Comparison of ENCODE assay signal across 8 cellular contexts in the genomic region with DNA sequence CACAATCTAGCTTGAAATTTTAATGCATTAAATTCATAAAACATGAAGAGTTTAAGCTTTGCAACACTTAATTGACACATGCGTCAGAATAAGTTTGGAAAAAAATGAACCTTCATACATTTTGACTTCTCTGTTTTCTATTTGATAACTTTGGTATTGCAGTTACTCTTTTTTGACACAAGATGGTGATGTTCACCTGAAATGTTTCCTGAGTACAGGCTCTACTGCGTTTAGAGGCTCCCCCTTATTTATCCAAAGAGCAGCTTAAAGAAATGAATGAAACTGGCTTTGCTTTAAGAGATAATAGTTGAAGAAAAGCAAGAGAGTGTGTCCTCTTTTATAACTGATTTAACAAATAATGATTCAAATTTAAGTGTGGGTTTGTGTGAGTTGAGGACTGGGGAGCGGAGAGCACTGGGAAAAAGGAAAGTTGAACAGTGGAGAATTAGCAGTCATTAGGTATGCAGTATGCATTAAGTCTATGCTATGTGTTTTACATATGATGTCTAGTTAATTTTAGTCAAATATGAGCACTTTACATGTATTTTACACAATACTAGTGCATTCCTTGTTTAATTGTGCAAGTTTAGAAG.
DNase-seq lines count a peak whose midpoint lies in the region; ATAC-seq and TF ChIP-seq lines count a peak whose summit lies in the region.

No MANE protein-coding gene starts in this region.

- in situ Hi-C loops in IMR-90 (cut with MboI; ENCODE audit: low sequenced_read_pairs), result loop anchor here (10.0 kb wide), 1 partner anchor 1152 kb away; no protein-coding TSS in a partner anchor

- CTCF ChIA-PET in IMR-90 (lab: Yijun Ruan, JAX), result interaction anchor here (0.6 to 1.6 kb wide), 7 partner anchors 9 to 1220 kb away, joined by 3 to 8 read pairs (median 4); no protein-coding TSS in a partner anchor

- H4K20me1 ChIP-seq in IMR-90 (ENCODE audit: insufficient read depth, low read length), result no peaks in the 10 kb centered on the region

- H2AFZ ChIP-seq in IMR-90 (replicated peaks; ENCODE audit: low read length, poor library complexity), result no peak overlapping the region

- dilution Hi-C loops in IMR-90 (cut with HindIII; ENCODE audit: low sequenced_read_pairs, unreplicated experiment), result no loop called here

- H3K9me1 ChIP-seq in IMR-90 (ENCODE audit: insufficient read depth, low read length), result no peaks in the 10 kb centered on the region

- WGBS in IMR-90 (ENCODE audit: extremely low coverage in 2 of 2, insufficient read length in 1 of 2), 2 experiments, result no CpG with 5 or more reads among the region's 3 CpGs
- 53 to 56% methylated on average over 3 of the region's 3 CpGs for WGBS in heart right ventricle, 2 donors
- WGBS in spleen, 5 donors, result 50 to 62% (median 55%) methylated on average over 3 of the region's 3 CpGs

- DNase-seq in EL (peak; percentile 37), GM20000 (ENCODE audit: low spot score) (peak; percentile 60), IMR-90 (peak; percentile 69), heart right ventricle (no peak), spleen (no peak)
- DNase-seq in activated CD8-positive, alpha-beta memory T cell treated with anti-CD3 and anti-CD28 coated beads for 24 hours, result no peak

- H4K8ac ChIP-seq in IMR-90 (ENCODE audit: low read depth in 2 of 2, low read length in 2 of 2), result no peak overlapping the region

- H2BK15ac ChIP-seq in IMR-90 (ENCODE audit: low read depth, low read length), result no peak overlapping the region

- H2AK5ac ChIP-seq in IMR-90 (ENCODE audit: low read depth, low read length), result no peak overlapping the region

- no peaks in the 10 kb centered on the region for H3K79me1 ChIP-seq in IMR-90 (ENCODE audit: low read depth in 1 of 2, low read length in 2 of 2)

- H3K27me3 ChIP-seq in IMR-90 (ENCODE audit: control insufficient read depth, insufficient read depth, low read length) (no peaks in the 10 kb centered on the region), heart right ventricle (no peaks in the 10 kb centered on the region), spleen (replicated peaks in 1 of 7) (no peaks in the 10 kb centered on the region)

- H3K4me3 ChIP-seq in IMR-90 (ENCODE audit: insufficient read depth, low read depth, low read length) (no peak overlapping the region), heart right ventricle (no peak overlapping the region), spleen (no peak overlapping the region)

- POLR2A ChIA-PET in IMR-90 (lab: Charles Lee; ENCODE audit: unreplicated experiment), result no interaction called here

- intact Hi-C loops in IMR-90 (cut with micrococcal nuclease), result loop anchor here (1.0 to 2.0 kb wide), 4 partner anchors 296 to 1219 kb away; no protein-coding TSS in a partner anchor
- intact Hi-C loops in heart right ventricle (cut with DNase I), result loop anchor here (1.0 to 10.0 kb wide), 15 partner anchors 292 to 1222 kb away; partner anchors contain the start of gene SPRY1 (in 2 of the 10)
- intact Hi-C loops in spleen (cut with DNase I; ENCODE audit: low total_unique reads), result loop anchor here (5.0 kb wide), 1 partner anchor 1159 kb away; no protein-coding TSS in a partner anchor

- H3K4ac ChIP-seq in IMR-90 (ENCODE audit: low read depth, low read length), result no peak overlapping the region

- no peak overlapping the region for H3K4me2 ChIP-seq in IMR-90 (ENCODE audit: low read depth, low read length)

- TF ChIP-seq CTCF in GM20000 (IDR thresholded peaks at IDR 0.05; ENCODE audit: extremely low read depth, missing control alignments), result peak; percentile 9
- TF ChIP-seq CTCF in IMR-90 (conservative IDR thresholded peaks at IDR 0.05; ENCODE audit: low read depth, low read length), result peak; percentile 71
- TF ChIP-seq CTCF in VCaP (conservative IDR thresholded peaks at IDR 0.05), result peak; percentile 79
- peak; percentile 44 to 86 (median 78) for TF ChIP-seq CTCF in heart right ventricle (IDR thresholded peaks at IDR 0.05)
- TF ChIP-seq CTCF in spleen (IDR thresholded peaks at IDR 0.05 in 8 of 11, conservative IDR thresholded peaks at IDR 0.05 in 3 of 11), result peak; percentile 25 to 76 (median 66)

- H2BK5ac ChIP-seq in IMR-90 (ENCODE audit: low read depth, low read length, poor library complexity, severe bottlenecking), result no peak overlapping the region

- no peak overlapping the region for H2BK20ac ChIP-seq in IMR-90 (ENCODE audit: low read depth, low read length)

- peak; percentile 81 for TF ChIP-seq RAD21 in IMR-90 (IDR thresholded peaks at IDR 0.05; ENCODE audit: low read length)

- H3K9me3 ChIP-seq in IMR-90 (ENCODE audit: control insufficient read depth, insufficient read depth, low read length) (no peaks in the 10 kb centered on the region; the same call in 1 of the 2 replicates), heart right ventricle (no peaks in the 10 kb centered on the region), spleen (no peaks in the 10 kb centered on the region)

- H3K36me3 ChIP-seq in IMR-90 (ENCODE audit: control insufficient read depth, insufficient read depth, low read length) (no peaks in the 10 kb centered on the region), heart right ventricle (no peaks in the 10 kb centered on the region), spleen (peaks cover 0 to 22% (median 0%) of the 10 kb centered on the region in 6 donors)

- no peak overlapping the region for H3K23ac ChIP-seq in IMR-90 (ENCODE audit: low read depth, low read length)

- H4K91ac ChIP-seq in IMR-90 (ENCODE audit: insufficient read depth, low read depth, low read length), result no peak overlapping the region

- ATAC-seq in IMR-90 (ENCODE audit: low read depth) (peak; percentile 89), heart right ventricle (peak in 6 of 8 donors; percentile 58 to 78 (median 72)), HG03571 (IDR thresholded peaks at IDR 0.05; ENCODE audit: unreplicated experiment) (no peak)

- H3K56ac ChIP-seq in IMR-90 (ENCODE audit: extremely low read depth, insufficient read depth, low read length), result no peak overlapping the region

- H2AK9ac ChIP-seq in IMR-90 (replicated peaks; ENCODE audit: low read depth, low read length, poor library complexity), result no peak overlapping the region

- H4K5ac ChIP-seq in IMR-90 (ENCODE audit: low read depth, low read length), result no peak overlapping the region

- H3K27ac ChIP-seq in IMR-90 (ENCODE audit: insufficient read depth, low read length), result no peak overlapping the region
- H3K27ac ChIP-seq in VCaP, result no peak overlapping the region
- H3K27ac ChIP-seq in heart right ventricle, result peak overlapping the region in 1 of 10 donors; percentile 16
- H3K27ac ChIP-seq in spleen, result no peak overlapping the region

- H3K9ac ChIP-seq in IMR-90 (ENCODE audit: low read depth, low read length), result no peak overlapping the region

- H2BK120ac ChIP-seq in IMR-90 (ENCODE audit: low read depth, low read length), result no peak overlapping the region

- H3K4me1 ChIP-seq in IMR-90 (ENCODE audit: control insufficient read depth, insufficient read depth, low read length), result no peaks in the 10 kb centered on the region
- peaks cover 0 to 15% (median 4%) of the 10 kb centered on the region in 9 donors for H3K4me1 ChIP-seq in heart right ventricle
- H3K4me1 ChIP-seq in spleen, result no peaks in the 10 kb centered on the region

- no peak for TF ChIP-seq POLR2A in IMR-90 (IDR thresholded peaks at IDR 0.05; ENCODE audit: low read depth, low read length)
- no peak for TF ChIP-seq POLR2A in spleen (IDR thresholded peaks at IDR 0.05)

- no peak overlapping the region for H3K18ac ChIP-seq in IMR-90 (ENCODE audit: low read depth, low read length)

- no peak overlapping the region for H3K14ac ChIP-seq in IMR-90 (replicated peaks; ENCODE audit: low read depth, low read length)

- BruUV-seq in IMR-90 (replicated peaks; lab: Mats Ljungman, UMichigan), result no TSS peak

TF ChIP-seq in IMR-90, 13 proteins besides CTCF, POLR2A, EP300 and RAD21:
- TF ChIP-seq SMC3 (IDR thresholded peaks at IDR 0.05; ENCODE audit: low read depth, low read length) (peak; percentile 83), MXI1 (IDR thresholded peaks at IDR 0.05; ENCODE audit: borderline replicate concordance, low read depth, low read length) (no peak)

Comparison
In these comparisons a context has a peak if more than half of its experiments do, and no peak if none do; other contexts are left out.
1. DNase-seq: peak in EL (single experiment), GM20000 (single experiment) and IMR-90 (single experiment); none in heart right ventricle (0 of 2), spleen (single experiment) and activated CD8-positive, alpha-beta memory T cell treated with anti-CD3 and anti-CD28 coated beads for 24 hours (single experiment).
2. CTCF ChIP-seq: peak in every context shown above with its lines; median percentile 79 in VCaP; 78 in heart right ventricle; 71 in IMR-90; 66 in spleen; 9 in GM20000.